In the genomic region with DNA sequence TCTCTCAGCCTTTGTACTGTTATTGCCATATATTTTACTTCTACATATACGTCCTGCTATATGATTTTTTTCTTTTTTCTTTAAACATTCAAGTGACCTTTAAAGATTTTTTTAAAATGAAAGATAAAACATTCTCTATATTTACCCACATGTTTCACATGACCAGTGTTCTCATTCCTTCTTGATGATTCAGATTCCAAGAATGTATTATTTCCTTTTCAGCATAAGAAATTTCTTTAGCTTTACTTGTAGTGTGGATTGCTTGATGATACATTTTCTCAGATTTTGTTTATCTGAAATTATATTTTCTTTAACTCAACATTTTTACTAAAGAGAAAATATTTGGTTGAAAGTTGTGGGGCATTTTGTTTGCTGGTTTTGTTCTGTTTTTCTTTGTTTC, we compare ENCODE assay signal across 14 cellular contexts.
A peak's percentile ranks its signal among the peaks of the same experiment; 100 is the strongest.
DNase-seq lines count a peak whose midpoint lies in the region; ATAC-seq and TF ChIP-seq lines count a peak whose summit lies in the region.
"Had no signal": no experiment of that assay in that cellular context is flagged by ENCODE, and none has a peak within 500 bp of the region (broad histone marks: within the 10 kb centered on the region; RNA-seq: fewer than 3 reads in every experiment).

No MANE protein-coding gene starts in this region.

- TF ChIP-seq CTCF in osteocyte (IDR thresholded peaks at IDR 0.05) (no peak), WTC11 (IDR thresholded peaks at IDR 0.05) (no peak)

- ATAC-seq in left ventricle myocardium superior (no peak), WTC11 (no peak), HG03469 (IDR thresholded peaks at IDR 0.05; ENCODE audit: unreplicated experiment) (no peak)

- H3K9me3 Mint-ChIP-seq in osteocyte (ENCODE audit: unreplicated experiment) = peaks cover 17% of the 10 kb centered on the region
- H3K9me3 Mint-ChIP-seq in WTC11 = no peaks in the 10 kb centered on the region; the same call in none of the 2 replicates

- in situ Hi-C loops in SK-MEL-5 (cut with HindIII; ENCODE audit: low pct_unique_long_range_greater_than_20kb, low sequenced_read_pairs) = no loop called here

- DNase-seq in EL (peak; percentile 80), SK-MEL-5 (ENCODE audit: low read depth, low spot score) (peak; percentile 2), fibroblast of gingiva (ENCODE audit: low read depth) (peak; percentile 67), osteocyte (ENCODE audit: extremely low spot score, unreplicated experiment) (no peak), left ventricle myocardium superior (no peak), NCI-H748 (lab: John Stamatoyannopoulos, UW; ENCODE audit: unreplicated experiment) (no peak), WTC11 (ENCODE audit: low spot score) (no peak)
- DNase-seq: activated CD4-positive, alpha-beta memory T cell treated with anti-CD3 and anti-CD28 coated beads for 36 hours; NCI-H2029; stimulated activated CD4-positive, alpha-beta T cell treated with anti-CD3 and anti-CD28 coated beads, Interleukin-4, amount 100 ng/mL, for 1 hour; stimulated activated naive CD4-positive, alpha-beta T cell had no signal

- H3K4me3 Mint-ChIP-seq in osteocyte (ENCODE audit: unreplicated experiment) = peak overlapping the region; percentile 46
- no peak overlapping the region for H3K4me3 Mint-ChIP-seq in WTC11
- H3K4me3 Mint-ChIP-seq: activated CD4-positive, alpha-beta memory T cell treated with anti-CD3 and anti-CD28 coated beads for 36 hours; CD14-positive monocyte; T-helper 1 cell treated with Interleukin-12 subunit alpha and Interleukin-12 subunit beta and Interleukin-4 antibody, amounts not matched to agents 30 μg/mL and 1 μg/mL, for 36 hours had no signal

- H3K27ac Mint-ChIP-seq in osteocyte (ENCODE audit: unreplicated experiment) = no peak overlapping the region
- no peak overlapping the region for H3K27ac Mint-ChIP-seq in WTC11
- H3K27ac Mint-ChIP-seq: activated CD4-positive, alpha-beta memory T cell treated with anti-CD3 and anti-CD28 coated beads for 36 hours; CD14-positive monocyte; T-helper 1 cell treated with Interleukin-12 subunit alpha and Interleukin-12 subunit beta and Interleukin-4 antibody, amounts not matched to agents 30 μg/mL and 1 μg/mL, for 36 hours had no signal

- H3K4me1 Mint-ChIP-seq in osteocyte (ENCODE audit: unreplicated experiment) (peaks cover 16% of the 10 kb centered on the region), WTC11 (no peaks in the 10 kb centered on the region)
- H3K4me1 Mint-ChIP-seq: CD14-positive monocyte had no signal

- intact Hi-C loops in left ventricle myocardium superior (cut with micrococcal nuclease) = no loop called here

- POLR2A ChIA-PET in WTC11 (lab: Charles Lee) = no interaction called here

- H3K36me3 Mint-ChIP-seq in osteocyte (ENCODE audit: unreplicated experiment) = peaks cover 9% of the 10 kb centered on the region
- H3K36me3 Mint-ChIP-seq in WTC11 = peaks cover 13% of the 10 kb centered on the region
- H3K36me3 Mint-ChIP-seq: activated CD4-positive, alpha-beta memory T cell treated with anti-CD3 and anti-CD28 coated beads for 36 hours; CD14-positive monocyte had no signal

- H3K27me3 Mint-ChIP-seq in osteocyte (ENCODE audit: unreplicated experiment) (no peaks in the 10 kb centered on the region), WTC11 (ENCODE audit: low read depth) (no peaks in the 10 kb centered on the region)
- H3K27me3 Mint-ChIP-seq: activated CD4-positive, alpha-beta memory T cell treated with anti-CD3 and anti-CD28 coated beads for 36 hours had no signal

- CTCF ChIA-PET in WTC11 (lab: Charles Lee) = no interaction called here

TF ChIP-seq in WTC11, 78 proteins besides CTCF, POLR2A, EP300 and RAD21 (continues in another document):
- TF ChIP-seq, protein P1, sequence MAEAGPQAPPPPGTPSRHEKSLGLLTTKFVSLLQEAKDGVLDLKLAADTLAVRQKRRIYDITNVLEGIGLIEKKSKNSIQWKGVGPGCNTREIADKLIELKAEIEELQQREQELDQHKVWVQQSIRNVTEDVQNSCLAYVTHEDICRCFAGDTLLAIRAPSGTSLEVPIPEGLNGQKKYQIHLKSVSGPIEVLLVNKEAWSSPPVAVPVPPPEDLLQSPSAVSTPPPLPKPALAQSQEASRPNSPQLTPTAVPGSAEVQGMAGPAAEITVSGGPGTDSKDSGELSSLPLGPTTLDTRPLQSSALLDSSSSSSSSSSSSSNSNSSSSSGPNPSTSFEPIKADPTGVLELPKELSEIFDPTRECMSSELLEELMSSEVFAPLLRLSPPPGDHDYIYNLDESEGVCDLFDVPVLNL (CRISPR knock-in tag; IDR thresholded peaks at IDR 0.05; ENCODE audit: borderline replicate concordance, low read depth) = no peak
- no peak for TF ChIP-seq TEAD1 (CRISPR knock-in tag; IDR thresholded peaks at IDR 0.05)
- TF ChIP-seq STAT6 (CRISPR knock-in tag; conservative IDR thresholded peaks at IDR 0.05; ENCODE audit: low read depth) = no peak
- no peak for TF ChIP-seq RORB (CRISPR knock-in tag; IDR thresholded peaks at IDR 0.05)
- TF ChIP-seq, protein P2, sequence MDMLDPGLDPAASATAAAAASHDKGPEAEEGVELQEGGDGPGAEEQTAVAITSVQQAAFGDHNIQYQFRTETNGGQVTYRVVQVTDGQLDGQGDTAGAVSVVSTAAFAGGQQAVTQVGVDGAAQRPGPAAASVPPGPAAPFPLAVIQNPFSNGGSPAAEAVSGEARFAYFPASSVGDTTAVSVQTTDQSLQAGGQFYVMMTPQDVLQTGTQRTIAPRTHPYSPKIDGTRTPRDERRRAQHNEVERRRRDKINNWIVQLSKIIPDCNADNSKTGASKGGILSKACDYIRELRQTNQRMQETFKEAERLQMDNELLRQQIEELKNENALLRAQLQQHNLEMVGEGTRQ (CRISPR knock-in tag; IDR thresholded peaks at IDR 0.05) = no peak
- TF ChIP-seq TCF7 (CRISPR knock-in tag; IDR thresholded peaks at IDR 0.05; ENCODE audit: low read depth) = no peak
- no peak for TF ChIP-seq MLX (CRISPR knock-in tag; IDR thresholded peaks at IDR 0.05)
- no peak for TF ChIP-seq ZSCAN18 (CRISPR knock-in tag; IDR thresholded peaks at IDR 0.05)
- no peak for TF ChIP-seq ZNF317 (CRISPR knock-in tag; IDR thresholded peaks at IDR 0.05; ENCODE audit: borderline replicate concordance, low read depth)
- no peak for TF ChIP-seq GABPB1 (CRISPR knock-in tag; IDR thresholded peaks at IDR 0.05)
- TF ChIP-seq FOXP4 (CRISPR knock-in tag; IDR thresholded peaks at IDR 0.05) = no peak
- TF ChIP-seq, protein P3, sequence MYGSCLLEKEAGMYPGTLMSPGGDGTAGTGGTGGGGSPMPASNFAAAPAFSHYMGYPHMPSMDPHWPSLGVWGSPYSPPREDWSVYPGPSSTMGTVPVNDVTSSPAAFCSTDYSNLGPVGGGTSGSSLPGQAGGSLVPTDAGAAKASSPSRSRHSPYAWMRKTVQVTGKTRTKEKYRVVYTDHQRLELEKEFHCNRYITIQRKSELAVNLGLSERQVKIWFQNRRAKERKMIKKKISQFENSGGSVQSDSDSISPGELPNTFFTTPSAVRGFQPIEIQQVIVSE (CRISPR knock-in tag; IDR thresholded peaks at IDR 0.05; ENCODE audit: borderline replicate concordance) = no peak

Comparison
In these comparisons a context has a peak if more than half of its experiments do, and no peak if none do; other contexts are left out.
1. DNase-seq: peak in EL (single experiment), SK-MEL-5 (single experiment) and fibroblast of gingiva (single experiment); none in osteocyte (single experiment), left ventricle myocardium superior (single experiment), NCI-H748 (single experiment) and WTC11 (single experiment).